In the genomic region with DNA sequence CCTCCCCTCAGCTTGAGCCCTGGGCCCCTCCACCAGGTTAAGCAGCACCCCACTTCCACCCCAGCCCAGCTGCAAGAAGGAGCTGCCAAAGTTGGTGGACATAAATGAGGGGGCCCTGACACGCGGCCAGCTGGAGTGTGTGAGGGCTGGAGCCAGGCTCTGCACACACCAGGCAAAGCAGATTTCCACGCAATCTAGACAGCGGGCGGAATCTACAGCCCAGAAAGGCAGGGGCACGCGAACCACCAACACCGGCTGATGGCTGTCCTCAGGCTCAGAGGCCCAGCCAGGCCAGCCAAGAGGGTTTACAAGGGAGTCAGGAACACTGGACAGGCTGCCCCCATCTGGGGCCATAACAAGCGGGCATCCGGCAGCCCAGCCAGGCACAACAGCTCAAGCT, we compare ENCODE assay signal across 22 cellular contexts.
"Had no signal": no experiment of that assay in that cellular context is flagged by ENCODE, and none has a peak within 500 bp of the region (broad histone marks: within the 10 kb centered on the region; RNA-seq: fewer than 3 reads in every experiment).

No MANE protein-coding gene starts in this region.

- DNase-seq: colonic mucosa; cortex of kidney; effector CD8-positive, alpha-beta T cell; effector memory CD8-positive, alpha-beta T cell; foreskin keratinocyte; head of caudate nucleus; heart right ventricle; hippocampal formation; left cardiac atrium; left ventricle myocardium superior; lower lobe of right lung; mesendoderm; midbrain had no signal

- FAIRE-seq: endothelial cell of umbilical vein, frontal cortex, islet of Langerhans, keratinocyte had no signal

- H3K4me3 Mint-ChIP-seq: dendritic cell treated with granulocyte-macrophage colony-stimulating factor and Interleukin-4, amounts not matched to agents 40 ng/mL and 50 ng/mL, for 4 days; effector memory CD8-positive, alpha-beta T cell; memory B cell had no signal

- H3K9me3 ChIP-seq: colonic mucosa, esophagus muscularis mucosa, lower lobe of right lung had no signal

- H3K9me3 Mint-ChIP-seq: dendritic cell treated with granulocyte-macrophage colony-stimulating factor and Interleukin-4, amounts not matched to agents 40 ng/mL and 50 ng/mL, for 4 days; effector memory CD8-positive, alpha-beta T cell had no signal

- H3K4me1 Mint-ChIP-seq: memory B cell had no signal

- H3K27ac Mint-ChIP-seq: dendritic cell treated with granulocyte-macrophage colony-stimulating factor and Interleukin-4, amounts not matched to agents 40 ng/mL and 50 ng/mL, for 4 days; effector memory CD8-positive, alpha-beta T cell; memory B cell had no signal

- H3K27me3 ChIP-seq: colonic mucosa, esophagus muscularis mucosa, foreskin keratinocyte, gastroesophageal sphincter had no signal

- H3K36me3 ChIP-seq: colonic mucosa, gastroesophageal sphincter, heart right ventricle, left lung, lower lobe of right lung had no signal

- H3K36me3 Mint-ChIP-seq: memory B cell had no signal

- H3K27ac ChIP-seq: colonic mucosa, esophagus muscularis mucosa, foreskin keratinocyte, gastroesophageal sphincter, heart right ventricle, left lung, lower lobe of right lung had no signal

- H3K4me3 ChIP-seq: colonic mucosa, esophagus muscularis mucosa, gastroesophageal sphincter, heart right ventricle, left lung, lower lobe of right lung had no signal

- H3K4me1 ChIP-seq: colonic mucosa, esophagus muscularis mucosa, foreskin keratinocyte, gastroesophageal sphincter, left lung, lower lobe of right lung had no signal
